Comparison of ENCODE assay signal across 8 cellular contexts in genomic region chr9:89815903-89816573, GRCh38.
DNase-seq lines count a peak whose midpoint lies in the region; ATAC-seq and TF ChIP-seq lines count a peak whose summit lies in the region.
"Had no signal": no experiment of that assay in that cellular context is flagged by ENCODE, and none has a peak within 500 bp of the region (broad histone marks: within the 10 kb centered on the region; RNA-seq: fewer than 3 reads in every experiment).

No MANE protein-coding gene starts in this region.

- H2AFZ ChIP-seq in OCI-LY7 (ENCODE audit: low read length) = no peak overlapping the region; the same call in 1 of the 2 replicates

- H3K27ac ChIP-seq in OCI-LY7 (ENCODE audit: low read depth, low read length, poor library complexity, severe bottlenecking) = no peak overlapping the region
- peak overlapping the region in 6 of 8 donors; percentile 13 to 54 (median 42) for H3K27ac ChIP-seq in spleen
- H3K27ac ChIP-seq: ascending aorta had no signal

- H3K79me2 ChIP-seq in OCI-LY7 (ENCODE audit: insufficient read depth, low read depth, low read length) = no peaks in the 10 kb centered on the region

- H3K36me3 ChIP-seq in OCI-LY7 (ENCODE audit: insufficient read depth, low read length) = no peaks in the 10 kb centered on the region
- no peaks in the 10 kb centered on the region for H3K36me3 ChIP-seq in spleen
- H3K36me3 ChIP-seq: ascending aorta had no signal

- H3K9me3 ChIP-seq in OCI-LY7 (ENCODE audit: low read length) (no peaks in the 10 kb centered on the region), spleen (no peaks in the 10 kb centered on the region)
- H3K9me3 ChIP-seq: ascending aorta had no signal

- peak; percentile 92 for ATAC-seq in HG02759 (IDR thresholded peaks at IDR 0.05; ENCODE audit: unreplicated experiment)

- H3K4me3 ChIP-seq in OCI-LY7 (ENCODE audit: low read depth, low read length, poor library complexity, severe bottlenecking) (no peak overlapping the region), spleen (no peak overlapping the region)
- H3K4me3 ChIP-seq: ascending aorta had no signal

- intact Hi-C loops in OCI-LY7 (cut with micrococcal nuclease; ENCODE audit: unreplicated experiment) (loop anchor here (5.0 kb wide), 1 partner anchor 214 kb away; no protein-coding TSS in a partner anchor), spleen (cut with DNase I; ENCODE audit: low total_unique reads) (no loop called here)

- DNase-seq in OCI-LY7 (ENCODE audit: low spot score) = peak; percentile 56
- DNase-seq in spleen = peak; percentile 85
- no peak for DNase-seq in activated CD4-positive, alpha-beta T cell treated with anti-CD3 and anti-CD28 coated beads for 48 hours
- DNase-seq in T-helper 1 cell = no peak
- DNase-seq in HCEC 1CT = no peak

- TF ChIP-seq CTCF in OCI-LY7 (conservative IDR thresholded peaks at IDR 0.05; ENCODE audit: low read length) (no peak), spleen (IDR thresholded peaks at IDR 0.05 in 8 of 11, conservative IDR thresholded peaks at IDR 0.05 in 3 of 11) (no peak)

- 44 to 65% (median 63%) methylated on average over 10 of the region's 10 CpGs for WGBS in spleen, 5 donors

- POLR2A ChIA-PET in OCI-LY7 (lab: Charles Lee) = interaction anchor here (0.5 to 1.6 kb wide), 5 partner anchors 11 to 263 kb away, joined by 3 to 7 read pairs (median 4); no protein-coding TSS in a partner anchor

- CTCF ChIA-PET in OCI-LY7 (lab: Charles Lee; ENCODE audit: unreplicated experiment) = interaction anchor here (0.7 to 1.0 kb wide), 2 partner anchors 72 to 77 kb away, joined by 3 read pairs; no protein-coding TSS in a partner anchor

- no TSS peak for BruUV-seq in OCI-LY7 (replicated peaks; lab: Mats Ljungman, UMichigan)

- H4K20me1 ChIP-seq in OCI-LY7 (ENCODE audit: insufficient read depth, low read length) = no peaks in the 10 kb centered on the region

- H3K4me1 ChIP-seq in OCI-LY7 (ENCODE audit: insufficient read depth, low read length, poor library complexity, severe bottlenecking) (peaks cover 23% of the 10 kb centered on the region), spleen (peaks cover 12 to 47% (median 35%) of the 10 kb centered on the region in 6 donors)
- H3K4me1 ChIP-seq: ascending aorta had no signal

- no peaks in the 10 kb centered on the region for H3K9me2 ChIP-seq in OCI-LY7 (ENCODE audit: insufficient read depth, low read length)

- peak overlapping the region; percentile 0; the same call in 1 of the 2 replicates for H3K4me2 ChIP-seq in OCI-LY7 (ENCODE audit: low read length)

- TF ChIP-seq POLR2A in GM19099 (IDR thresholded peaks at IDR 0.05; ENCODE audit: extremely low read depth, insufficient read length, low read depth) (peak; percentile 41), spleen (IDR thresholded peaks at IDR 0.05) (no peak)

- no peaks in the 10 kb centered on the region for H3K27me3 ChIP-seq in spleen (replicated peaks in 1 of 7)
- H3K27me3 ChIP-seq: ascending aorta had no signal

Comparison
In these comparisons a context has a peak if more than half of its experiments do, and no peak if none do; other contexts are left out.
1. DNase-seq: peak in OCI-LY7 (single experiment) and spleen (single experiment); none in activated CD4-positive, alpha-beta T cell treated with anti-CD3 and anti-CD28 coated beads for 48 hours (single experiment), T-helper 1 cell (0 of 5) and HCEC 1CT (single experiment).